In genomic region chr22:47615051-47615450, GRCh38 we compare ENCODE assay signal across 27 cellular contexts.
"Had no signal": no experiment of that assay in that cellular context is flagged by ENCODE, and none has a peak within 500 bp of the region (broad histone marks: within the 10 kb centered on the region; RNA-seq: fewer than 3 reads in every experiment).

No MANE protein-coding gene starts in this region.

- H3K4me3 ChIP-seq: ascending aorta, body of pancreas, K562 had no signal

- H3K27ac Mint-ChIP-seq: activated B cell treated with CpG ODN at 0.5 μM for 24 hours; activated CD4-positive, alpha-beta memory T cell treated with anti-CD3 and anti-CD28 coated beads for 36 hours; activated CD4-positive, alpha-beta T cell treated with anti-CD3 and anti-CD28 coated beads, Interleukin-2, amount 10 ng/mL, durations not matched to agents 7 days and 5 days; activated naive CD4-positive, alpha-beta T cell treated with anti-CD3 and anti-CD28 coated beads, Interleukin-2, amount 50 U/mL, for 24 hours; activated naive CD8-positive, alpha-beta T cell treated with anti-CD3 and anti-CD28 coated beads, Interleukin-2, amount 50 U/mL, for 24 hours; activated T-helper 17 cell treated with anti-CD3 and anti-CD28 coated beads, Interleukin-2, amount 50 U/mL, for 72 hours; T-cell had no signal

- H3K27me3 Mint-ChIP-seq: activated CD4-positive, alpha-beta T cell treated with anti-CD3 and anti-CD28 coated beads, Interleukin-2, amount 10 ng/mL, durations not matched to agents 7 days and 5 days; activated T-helper 17 cell treated with anti-CD3 and anti-CD28 coated beads, Interleukin-2, amount 50 U/mL, for 72 hours had no signal

- H3K36me3 ChIP-seq: ascending aorta had no signal

- H3K4me3 Mint-ChIP-seq: activated B cell treated with CpG ODN at 0.5 μM for 24 hours; activated CD4-positive, alpha-beta memory T cell treated with anti-CD3 and anti-CD28 coated beads for 36 hours; activated CD4-positive, alpha-beta T cell treated with anti-CD3 and anti-CD28 coated beads, Interleukin-2, amount 10 ng/mL, durations not matched to agents 7 days and 5 days; activated naive CD4-positive, alpha-beta T cell treated with anti-CD3 and anti-CD28 coated beads, Interleukin-2, amount 50 U/mL, for 24 hours; activated naive CD8-positive, alpha-beta T cell treated with anti-CD3 and anti-CD28 coated beads, Interleukin-2, amount 50 U/mL, for 24 hours; activated T-helper 17 cell treated with anti-CD3 and anti-CD28 coated beads, Interleukin-2, amount 50 U/mL, for 72 hours; T-cell had no signal

- H3K4me1 ChIP-seq: ascending aorta, body of pancreas had no signal

- H3K27me3 ChIP-seq: ascending aorta, body of pancreas had no signal

- H3K36me3 Mint-ChIP-seq: activated CD4-positive, alpha-beta memory T cell treated with anti-CD3 and anti-CD28 coated beads for 36 hours; activated naive CD4-positive, alpha-beta T cell treated with anti-CD3 and anti-CD28 coated beads, Interleukin-2, amount 50 U/mL, for 24 hours; T-cell had no signal

- DNase-seq: activated B cell treated with CpG ODN at 0.5 μM for 24 hours; activated CD4-positive, alpha-beta memory T cell treated with anti-CD3 and anti-CD28 coated beads for 36 hours; activated CD4-positive, alpha-beta T cell treated with anti-CD3 and anti-CD28 coated beads for 1 hour; activated CD4-positive, alpha-beta T cell treated with anti-CD3 and anti-CD28 coated beads, Interleukin-2, amount 10 ng/mL, durations not matched to agents 7 days and 5 days; activated CD8-positive, alpha-beta memory T cell treated with anti-CD3 and anti-CD28 coated beads for 24 hours; activated naive CD8-positive, alpha-beta T cell treated with anti-CD3 and anti-CD28 coated beads, Interleukin-2, amount 50 U/mL, for 24 hours; activated T-cell treated with anti-CD3 and anti-CD28 coated beads for 4 hours; activated T-cell treated with anti-CD3 and anti-CD28 coated beads, Interleukin-2, amount 50 U/mL, for 48 hours; amniotic stem cell; body of pancreas; Karpas-422; MM.1S; NCI-H1105; NCI-H1436; NCI-H1694 treated with DMSO at 0.1 percent for 48 hours; NCI-H2029 treated with DMSO at 0.1 percent for 48 hours; NCI-H510A treated with DMSO at 0.1 percent for 48 hours; NCI-H69; PC-3; SIG-M5; T-cell; T-helper 2 cell; T1000 had no signal

- H3K4me1 Mint-ChIP-seq: activated B cell treated with CpG ODN at 0.5 μM for 24 hours; activated CD4-positive, alpha-beta T cell treated with anti-CD3 and anti-CD28 coated beads, Interleukin-2, amount 10 ng/mL, durations not matched to agents 7 days and 5 days; activated naive CD4-positive, alpha-beta T cell treated with anti-CD3 and anti-CD28 coated beads, Interleukin-2, amount 50 U/mL, for 24 hours; activated naive CD8-positive, alpha-beta T cell treated with anti-CD3 and anti-CD28 coated beads, Interleukin-2, amount 50 U/mL, for 24 hours; activated T-helper 17 cell treated with anti-CD3 and anti-CD28 coated beads, Interleukin-2, amount 50 U/mL, for 72 hours; T-cell had no signal

- H3K9me3 Mint-ChIP-seq: activated B cell treated with CpG ODN at 0.5 μM for 24 hours; activated CD4-positive, alpha-beta memory T cell treated with anti-CD3 and anti-CD28 coated beads for 36 hours; activated naive CD8-positive, alpha-beta T cell treated with anti-CD3 and anti-CD28 coated beads, Interleukin-2, amount 50 U/mL, for 24 hours; activated T-helper 17 cell treated with anti-CD3 and anti-CD28 coated beads, Interleukin-2, amount 50 U/mL, for 72 hours had no signal

- H3K9me3 ChIP-seq: ascending aorta, body of pancreas had no signal

- H3K27ac ChIP-seq: ascending aorta, body of pancreas had no signal

- ATAC-seq: activated naive CD8-positive, alpha-beta T cell treated with anti-CD3 and anti-CD28 coated beads, Interleukin-2, amount 50 U/mL, for 24 hours; activated T-helper 17 cell treated with anti-CD3 and anti-CD28 coated beads, Interleukin-2, amount 50 U/mL, for 72 hours; body of pancreas; K562; PC-3; T-cell had no signal
